Comparison of ENCODE assay signal across 26 cellular contexts in the genomic region with DNA sequence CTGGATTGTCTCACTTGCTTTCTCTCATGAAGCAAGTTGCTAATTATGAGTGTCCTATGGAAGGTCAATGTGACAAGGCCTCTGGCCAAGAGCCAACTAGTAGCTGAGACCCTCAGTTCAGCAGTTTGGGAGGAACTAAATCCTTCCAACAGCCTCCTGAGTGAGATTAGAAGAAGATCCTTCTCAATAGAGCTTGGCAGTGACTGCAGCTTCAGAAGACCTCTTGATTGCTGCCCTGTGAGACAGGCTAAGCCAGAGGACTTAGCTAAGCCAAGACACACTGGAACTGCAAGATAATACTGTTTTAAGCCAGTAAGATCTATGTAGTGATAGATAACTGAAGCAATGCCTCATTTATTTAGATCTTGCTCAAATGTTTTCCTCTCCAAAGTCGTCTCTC. TPM values are rescaled to one million over a fixed set of nuclear protein-coding genes. Genes with fewer than 3 reads are reported as not detected.
DNase-seq lines count a peak whose midpoint lies in the region; ATAC-seq and TF ChIP-seq lines count a peak whose summit lies in the region.
"Had no signal": no experiment of that assay in that cellular context is flagged by ENCODE, and none has a peak within 500 bp of the region (broad histone marks: within the 10 kb centered on the region; RNA-seq: fewer than 3 reads in every experiment).

No MANE protein-coding gene starts in this region.

- H3K36me3 ChIP-seq in muscle layer of colon (ENCODE audit: insufficient read depth, low read length) (no peaks in the 10 kb centered on the region), aorta (ENCODE audit: control insufficient read depth in 1 of 2, insufficient read depth in 2 of 2, low read length in 1 of 2) (no peaks in the 10 kb centered on the region)
- H3K36me3 ChIP-seq: SJCRH30 had no signal

- H3K4me1 ChIP-seq in muscle layer of colon (ENCODE audit: insufficient read depth, low read length) (no peaks in the 10 kb centered on the region), aorta (ENCODE audit: control insufficient read depth in 1 of 2, insufficient read depth in 2 of 2, low read length in 2 of 2) (no peaks in the 10 kb centered on the region)
- H3K4me1 ChIP-seq: A549 had no signal

- H3K4me3 ChIP-seq in HL-60 (replicated peaks; ENCODE audit: insufficient read depth, low read length) (no peak overlapping the region), muscle layer of colon (ENCODE audit: low read depth in 1 of 2, low read length in 2 of 2) (no peak overlapping the region), aorta (ENCODE audit: low read length in 2 of 2) (no peak overlapping the region)
- H3K4me3 ChIP-seq: A549, PC-9, SJCRH30 had no signal

- TF ChIP-seq CTCF in HL-60 (IDR thresholded peaks at IDR 0.05; ENCODE audit: insufficient read depth, low read length) (no peak), VCaP (conservative IDR thresholded peaks at IDR 0.05) (no peak)

- peak overlapping the region; percentile 44 for H3K27ac ChIP-seq in HL-60 (replicated peaks)
- H3K27ac ChIP-seq in VCaP, result peak overlapping the region; percentile 48
- H3K27ac ChIP-seq in muscle layer of colon (ENCODE audit: low read depth, low read length), result peak overlapping the region; percentile 19
- no peak overlapping the region for H3K27ac ChIP-seq in aorta (ENCODE audit: low read depth in 1 of 2, low read length in 2 of 2)
- H3K27ac ChIP-seq: A549, C4-2B, PC-9, SJCRH30 had no signal

- ATAC-seq in aorta (ENCODE audit: low FRiP score), result peak; percentile 28
- ATAC-seq in GM21526 (IDR thresholded peaks at IDR 0.05; ENCODE audit: low FRiP score, unreplicated experiment), result no peak
- ATAC-seq: A549, Right ventricle myocardium inferior, SK-N-SH treated with all-trans-retinoic acid at 6 μM for 48 hours had no signal

- H3K9ac ChIP-seq in muscle layer of colon (ENCODE audit: low read length), result no peak overlapping the region

- intact Hi-C loops in aorta (cut with DNase I), result no loop called here

- no peaks in the 10 kb centered on the region for H3K9me3 ChIP-seq in muscle layer of colon (ENCODE audit: low read length)
- no peaks in the 10 kb centered on the region for H3K9me3 ChIP-seq in aorta (ENCODE audit: control insufficient read depth, low read length)
- H3K9me3 ChIP-seq: A549, SJCRH30 had no signal

- no peak for DNase-seq in HL-60 (ENCODE audit: low read depth in 1 of 2, low spot score in 1 of 2)
- DNase-seq in aorta, result no peak
- DNase-seq in NCI-H526 treated with DMSO at 0.1 percent for 48 hours (lab: John Stamatoyannopoulos, UW), result no peak
- DNase-seq in activated naive CD4-positive, alpha-beta T cell treated with Interleukin-2 at 50 U/mL for 16 hours, result no peak
- DNase-seq: AML-193; CD8-positive, alpha-beta memory T cell; DMS 273 treated with DMSO at 0.1 percent for 48 hours; DMS79; EL; GDM1; H7; NCI-H1105; NCI-H1436 treated with DMSO at 0.1 percent for 48 hours; NCI-H187 treated with DMSO at 0.1 percent for 48 hours; NCI-H2171 treated with DMSO at 0.1 percent for 48 hours; NCI-H524; NCI-H774; PC-9; SJCRH30 had no signal

- 54 to 64% methylated on average over 1 of the region's 1 CpG for whole genome bisulfite sequencing in aorta, 2 donors

- H3K27me3 ChIP-seq in HL-60 (ENCODE audit: insufficient read depth, poor library complexity, severe bottlenecking) (no peaks in the 10 kb centered on the region), muscle layer of colon (ENCODE audit: control insufficient read depth in 1 of 2, insufficient read depth in 2 of 2, low read length in 2 of 2) (no peaks in the 10 kb centered on the region), aorta (ENCODE audit: control insufficient read depth in 1 of 2, insufficient read depth in 2 of 2, low read length in 1 of 2) (no peaks in the 10 kb centered on the region)
- H3K27me3 ChIP-seq: SJCRH30 had no signal

RNA-seq across cellular contexts. Expression of gene PCTP, which starts 34.3 kb away (rescaled TPM):
- total RNA-seq in aorta, result 10 to 100 TPM in 1 of 2 donors, 1 to 10 TPM in 1; 8.9 to 11.2 TPM
- polyA plus RNA-seq in aorta, result 10 to 100 TPM in 1 of 2 donors, 1 to 10 TPM in 1; 4.9 to 16.9 TPM

Comparison
In these comparisons a context has a peak if more than half of its experiments do, and no peak if none do; other contexts are left out.
1. H3K27ac ChIP-seq: peak in HL-60 (single experiment), VCaP (single experiment) and muscle layer of colon (single experiment); none in aorta (0 of 2).